12 cellular contexts compared by ENCODE assay signal in the genomic region with DNA sequence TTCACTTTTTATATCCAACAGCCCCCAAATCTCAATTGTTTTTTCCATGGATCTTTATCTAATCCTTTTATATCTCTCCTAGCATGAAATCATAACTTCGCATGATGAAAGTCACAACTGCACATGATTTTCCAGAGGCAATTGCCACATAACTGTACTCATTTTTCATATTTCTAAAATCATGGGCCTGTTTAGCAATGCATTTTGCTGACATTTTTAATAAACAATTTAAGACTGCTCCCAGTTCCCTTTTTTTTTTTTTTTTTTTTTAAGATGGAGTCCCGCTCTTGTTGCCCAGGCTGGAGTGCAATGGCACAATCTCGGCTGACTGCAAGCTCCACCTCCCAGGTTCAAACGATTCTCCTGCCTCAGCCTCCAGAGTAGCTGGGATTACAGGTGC.
A peak's percentile ranks its signal among the peaks of the same experiment; 100 is the strongest.
DNase-seq lines count a peak whose midpoint lies in the region; ATAC-seq and TF ChIP-seq lines count a peak whose summit lies in the region.
"Had no signal": no experiment of that assay in that cellular context is flagged by ENCODE, and none has a peak within 500 bp of the region (broad histone marks: within the 10 kb centered on the region; RNA-seq: fewer than 3 reads in every experiment).

No MANE protein-coding gene starts in this region.

- 0 out of 2 replicates have a peak overlapping the region, but pooled peaks have one; percentile 42 for H2AFZ ChIP-seq in OCI-LY3 (ENCODE audit: low read depth, low read length)

- WGBS in esophagus muscularis mucosa = 73% methylated on average over 4 of the region's 4 CpGs

- peaks cover 11% of the 10 kb centered on the region for H3K79me2 ChIP-seq in OCI-LY3 (ENCODE audit: low read length)

- no peak for TF ChIP-seq EP300 in esophagus muscularis mucosa (IDR thresholded peaks at IDR 0.05)

- TF ChIP-seq POLR2A in esophagus muscularis mucosa (IDR thresholded peaks at IDR 0.05; ENCODE audit: low read depth) = no peak

- H3K4me3 Mint-ChIP-seq in activated T-cell treated with anti-CD3 and anti-CD28 coated beads, Interleukin-2, amount 50 U/mL, for 72 hours = no peak overlapping the region
- no peak overlapping the region for H3K4me3 Mint-ChIP-seq in activated T-cell treated with anti-CD3 and anti-CD28 coated beads, Interleukin-2, amount 50 U/mL, for 4 hours
- no peak overlapping the region for H3K4me3 Mint-ChIP-seq in stimulated activated naive B cell treated with anti-CD40 and anti-IgM and Interleukin-4, amounts not matched to agents 10 μg/mL and 1 μg/mL and 100 μg/mL, for 72 hours
- H3K4me3 Mint-ChIP-seq: naive B cell had no signal

- no peaks in the 10 kb centered on the region for H3K9me3 Mint-ChIP-seq in activated T-cell treated with anti-CD3 and anti-CD28 coated beads, Interleukin-2, amount 50 U/mL, for 72 hours
- H3K9me3 Mint-ChIP-seq in activated T-cell treated with anti-CD3 and anti-CD28 coated beads, Interleukin-2, amount 50 U/mL, for 4 hours = no peaks in the 10 kb centered on the region
- no peaks in the 10 kb centered on the region for H3K9me3 Mint-ChIP-seq in stimulated activated naive B cell treated with anti-CD40 and anti-IgM and Interleukin-4, amounts not matched to agents 10 μg/mL and 1 μg/mL and 100 μg/mL, for 72 hours
- H3K9me3 Mint-ChIP-seq: naive B cell had no signal

- ATAC-seq in activated T-cell treated with anti-CD3 and anti-CD28 coated beads, Interleukin-2, amount 50 U/mL, for 72 hours (replicated peaks in 1 of 2) = no peak
- no peak for ATAC-seq in activated T-cell treated with anti-CD3 and anti-CD28 coated beads, Interleukin-2, amount 50 U/mL, for 4 hours
- no peak for ATAC-seq in stimulated activated naive B cell treated with anti-CD40 and anti-IgM and Interleukin-4, amounts not matched to agents 10 μg/mL and 1 μg/mL and 100 μg/mL, for 72 hours (replicated peaks)
- ATAC-seq in HG03097 (IDR thresholded peaks at IDR 0.05; ENCODE audit: low FRiP score, unreplicated experiment) = no peak

- H3K27ac Mint-ChIP-seq in activated T-cell treated with anti-CD3 and anti-CD28 coated beads, Interleukin-2, amount 50 U/mL, for 72 hours = peak overlapping the region; percentile 36
- peak overlapping the region; percentile 51 for H3K27ac Mint-ChIP-seq in stimulated activated naive B cell treated with anti-CD40 and anti-IgM and Interleukin-4, amounts not matched to agents 10 μg/mL and 1 μg/mL and 100 μg/mL, for 72 hours

- no peak for DNase-seq in activated T-cell treated with anti-CD3 and anti-CD28 coated beads, Interleukin-2, amount 50 U/mL, for 72 hours
- DNase-seq in activated T-cell treated with anti-CD3 and anti-CD28 coated beads, Interleukin-2, amount 50 U/mL, for 4 hours = no peak
- DNase-seq in esophagus muscularis mucosa (ENCODE audit: extremely low spot score) (no peak), UCSD-AML1 (lab: John Stamatoyannopoulos, UW; ENCODE audit: unreplicated experiment) (no peak), amniotic stem cell (lab: John Stamatoyannopoulos, UW) (no peak)
- no peak for DNase-seq in stimulated activated naive B cell treated with anti-CD40 and anti-IgM and Interleukin-4, amounts not matched to agents 10 μg/mL and 1 μg/mL and 100 μg/mL, for 72 hours
- DNase-seq: activated gamma-delta T cell, kidney, naive B cell, small intestine had no signal

- peaks cover 62% of the 10 kb centered on the region for H3K4me1 Mint-ChIP-seq in activated T-cell treated with anti-CD3 and anti-CD28 coated beads, Interleukin-2, amount 50 U/mL, for 72 hours (ENCODE audit: low read depth)
- peaks cover 34% of the 10 kb centered on the region for H3K4me1 Mint-ChIP-seq in activated T-cell treated with anti-CD3 and anti-CD28 coated beads, Interleukin-2, amount 50 U/mL, for 4 hours (ENCODE audit: low read depth)
- peaks cover 12 to 32% of the 10 kb centered on the region in 2 donors for H3K4me1 Mint-ChIP-seq in stimulated activated naive B cell treated with anti-CD40 and anti-IgM and Interleukin-4, amounts not matched to agents 10 μg/mL and 1 μg/mL and 100 μg/mL, for 72 hours

- TF ChIP-seq CTCF in OCI-LY3 (IDR thresholded peaks at IDR 0.05; ENCODE audit: low read depth, low read length) = no peak
- no peak for TF ChIP-seq CTCF in esophagus muscularis mucosa (IDR thresholded peaks at IDR 0.05)

- H3K4me1 ChIP-seq in OCI-LY3 (ENCODE audit: low read length) (peaks cover 47% of the 10 kb centered on the region), esophagus muscularis mucosa (peaks cover 17 to 35% (median 29%) of the 10 kb centered on the region in 4 donors)

- no peaks in the 10 kb centered on the region for H3K27me3 Mint-ChIP-seq in activated T-cell treated with anti-CD3 and anti-CD28 coated beads, Interleukin-2, amount 50 U/mL, for 72 hours (ENCODE audit: low read depth)
- H3K27me3 Mint-ChIP-seq in activated T-cell treated with anti-CD3 and anti-CD28 coated beads, Interleukin-2, amount 50 U/mL, for 4 hours (ENCODE audit: low read depth) = no peaks in the 10 kb centered on the region
- no peaks in the 10 kb centered on the region for H3K27me3 Mint-ChIP-seq in stimulated activated naive B cell treated with anti-CD40 and anti-IgM and Interleukin-4, amounts not matched to agents 10 μg/mL and 1 μg/mL and 100 μg/mL, for 72 hours
- H3K27me3 Mint-ChIP-seq: naive B cell had no signal

- H3K36me3 ChIP-seq in OCI-LY3 (replicated peaks; ENCODE audit: low read depth, low read length) = no peaks in the 10 kb centered on the region
- peaks cover 0 to 10% (median 0%) of the 10 kb centered on the region in 4 donors for H3K36me3 ChIP-seq in esophagus muscularis mucosa

- H3K36me3 Mint-ChIP-seq in activated T-cell treated with anti-CD3 and anti-CD28 coated beads, Interleukin-2, amount 50 U/mL, for 72 hours (ENCODE audit: insufficient read depth in 2 of 2) = peaks cover 7 to 16% of the 10 kb centered on the region in 2 donors
- H3K36me3 Mint-ChIP-seq in activated T-cell treated with anti-CD3 and anti-CD28 coated beads, Interleukin-2, amount 50 U/mL, for 4 hours (ENCODE audit: insufficient read depth) = peaks cover 12% of the 10 kb centered on the region
- H3K36me3 Mint-ChIP-seq in stimulated activated naive B cell treated with anti-CD40 and anti-IgM and Interleukin-4, amounts not matched to agents 10 μg/mL and 1 μg/mL and 100 μg/mL, for 72 hours = peaks cover 16 to 28% of the 10 kb centered on the region in 2 donors
- H3K36me3 Mint-ChIP-seq: naive B cell had no signal

- intact Hi-C loops in esophagus muscularis mucosa (cut with DNase I) = no loop called here

- H4K20me1 ChIP-seq in OCI-LY3 (ENCODE audit: insufficient read depth, low read length) = no peaks in the 10 kb centered on the region

- H3K4me3 ChIP-seq in OCI-LY3 (ENCODE audit: low read length) (no peak overlapping the region), esophagus muscularis mucosa (no peak overlapping the region)

- H3K9me3 ChIP-seq in OCI-LY3 (ENCODE audit: insufficient read depth, low read length) (no peaks in the 10 kb centered on the region), esophagus muscularis mucosa (no peaks in the 10 kb centered on the region)

- H3K9ac ChIP-seq in OCI-LY3 (ENCODE audit: low read length) = no peak overlapping the region

- H3K27ac ChIP-seq in OCI-LY3 (ENCODE audit: low read length) = peak overlapping the region; percentile 97; the same call in 1 of the 2 replicates
- peak overlapping the region; percentile 48 to 55 (median 52) for H3K27ac ChIP-seq in esophagus muscularis mucosa (replicated peaks in 1 of 4)

- no peak overlapping the region for H3K4me2 ChIP-seq in OCI-LY3 (ENCODE audit: low read length)

- H3K27me3 ChIP-seq in OCI-LY3 (ENCODE audit: low read depth, low read length) = no peaks in the 10 kb centered on the region
- H3K27me3 ChIP-seq in esophagus muscularis mucosa = no peaks in the 10 kb centered on the region
